In the genomic region with DNA sequence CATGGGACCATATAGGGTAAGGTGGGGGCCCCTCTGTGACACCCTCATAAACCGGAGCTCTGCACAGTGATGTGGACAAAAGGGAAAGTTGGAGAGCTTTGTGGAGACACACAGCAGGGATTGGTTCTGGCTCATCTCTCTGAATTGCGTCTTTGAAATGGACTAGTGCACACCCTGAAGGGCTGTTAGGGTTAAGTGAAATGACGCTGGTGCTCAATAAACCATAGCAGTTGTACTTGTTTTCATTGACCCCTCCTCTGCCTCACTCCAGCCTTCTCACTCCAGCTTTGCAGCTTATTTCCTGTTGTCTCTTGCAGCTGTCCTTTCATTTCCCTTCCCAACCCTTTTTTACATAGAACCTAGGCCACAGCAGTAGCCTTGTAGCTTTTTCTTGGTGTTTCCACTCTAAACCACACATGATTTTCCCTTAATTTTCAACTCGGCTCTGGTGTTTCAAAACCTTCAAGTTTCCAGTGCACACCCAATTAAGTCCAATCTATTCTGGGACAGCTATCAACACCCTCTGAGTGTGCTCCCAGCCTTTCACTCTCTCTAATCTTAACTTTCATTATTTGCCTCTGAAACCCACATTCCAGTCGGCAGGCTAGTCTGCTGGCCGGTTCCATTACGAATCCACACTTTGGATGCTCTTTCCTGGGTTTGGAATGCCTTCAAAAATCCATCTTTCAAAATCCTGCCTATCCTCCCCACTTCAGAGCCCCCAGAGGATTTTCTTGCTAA, we compare ENCODE assay signal across 8 cellular contexts. TPM values are rescaled to one million over a fixed set of nuclear protein-coding genes. Genes with fewer than 3 reads are reported as not detected.
DNase-seq lines count a peak whose midpoint lies in the region; ATAC-seq and TF ChIP-seq lines count a peak whose summit lies in the region.

No MANE protein-coding gene starts in this region.

- no peaks in the 10 kb centered on the region for H3K9me3 Mint-ChIP-seq in T-helper 1 cell treated with Interleukin-12 subunit alpha and Interleukin-12 subunit beta and Interleukin-4 antibody, amounts not matched to agents 30 μg/mL and 1 μg/mL, for 36 hours
- no peaks in the 10 kb centered on the region for H3K9me3 Mint-ChIP-seq in natural killer cell treated with Interleukin-12 subunit alpha and Interleukin-12 subunit beta and Interleukin-15 and Interleukin-18, amount 100 ng/mL, for 72 hours

- peak overlapping the region; percentile 40 for H3K4me3 Mint-ChIP-seq in T-helper 1 cell treated with Interleukin-12 subunit alpha and Interleukin-12 subunit beta and Interleukin-4 antibody, amounts not matched to agents 30 μg/mL and 1 μg/mL, for 36 hours
- no peak overlapping the region for H3K4me3 Mint-ChIP-seq in natural killer cell treated with Interleukin-12 subunit alpha and Interleukin-12 subunit beta and Interleukin-15 and Interleukin-18, amount 100 ng/mL, for 72 hours

- no peaks in the 10 kb centered on the region for H3K27me3 Mint-ChIP-seq in T-helper 1 cell treated with Interleukin-12 subunit alpha and Interleukin-12 subunit beta and Interleukin-4 antibody, amounts not matched to agents 30 μg/mL and 1 μg/mL, for 36 hours (ENCODE audit: low read depth)
- H3K27me3 Mint-ChIP-seq in natural killer cell treated with Interleukin-12 subunit alpha and Interleukin-12 subunit beta and Interleukin-15 and Interleukin-18, amount 100 ng/mL, for 72 hours: peaks cover 13 to 29% of the 10 kb centered on the region in 2 donors

- ATAC-seq in PC-3: no peak
- ATAC-seq in natural killer cell treated with Interleukin-12 subunit alpha and Interleukin-12 subunit beta and Interleukin-15 and Interleukin-18, amount 100 ng/mL, for 72 hours: no peak

- H3K27ac ChIP-seq in PC-3 (ENCODE audit: low read length): no peak overlapping the region

- CTCF ChIA-PET in PC-3 (lab: Charles Lee): no interaction called here

- H3K27ac Mint-ChIP-seq in T-helper 1 cell treated with Interleukin-12 subunit alpha and Interleukin-12 subunit beta and Interleukin-4 antibody, amounts not matched to agents 30 μg/mL and 1 μg/mL, for 36 hours: peak overlapping the region; percentile 53
- no peak overlapping the region for H3K27ac Mint-ChIP-seq in natural killer cell treated with Interleukin-12 subunit alpha and Interleukin-12 subunit beta and Interleukin-15 and Interleukin-18, amount 100 ng/mL, for 72 hours

- peaks cover 55% of the 10 kb centered on the region for H3K4me1 Mint-ChIP-seq in T-helper 1 cell treated with Interleukin-12 subunit alpha and Interleukin-12 subunit beta and Interleukin-4 antibody, amounts not matched to agents 30 μg/mL and 1 μg/mL, for 36 hours (ENCODE audit: low read depth)
- H3K4me1 Mint-ChIP-seq in natural killer cell treated with Interleukin-12 subunit alpha and Interleukin-12 subunit beta and Interleukin-15 and Interleukin-18, amount 100 ng/mL, for 72 hours (ENCODE audit: low read depth in 2 of 2): peaks cover 6 to 20% of the 10 kb centered on the region in 2 donors

- peak overlapping the region; percentile 22 for H3K4me3 ChIP-seq in skeletal muscle satellite cell (ENCODE audit: low read length)
- H3K4me3 ChIP-seq in PC-3 (ENCODE audit: low read length): no peak overlapping the region

- TF ChIP-seq CTCF in PC-3 (conservative IDR thresholded peaks at IDR 0.05; ENCODE audit: low read depth, low read length): no peak

- peaks cover 17% of the 10 kb centered on the region for H3K36me3 Mint-ChIP-seq in T-helper 1 cell treated with Interleukin-12 subunit alpha and Interleukin-12 subunit beta and Interleukin-4 antibody, amounts not matched to agents 30 μg/mL and 1 μg/mL, for 36 hours (ENCODE audit: low read depth)
- no peaks in the 10 kb centered on the region for H3K36me3 Mint-ChIP-seq in natural killer cell treated with Interleukin-12 subunit alpha and Interleukin-12 subunit beta and Interleukin-15 and Interleukin-18, amount 100 ng/mL, for 72 hours

- POLR2A ChIA-PET in PC-3 (lab: Charles Lee; ENCODE audit: unreplicated experiment): no interaction called here

- peaks cover 67% of the 10 kb centered on the region for H3K79me2 ChIP-seq in PC-3 (ENCODE audit: low read length)

- intact Hi-C loops in PC-3 (cut with micrococcal nuclease): no loop called here

- H3K4me1 ChIP-seq in skeletal muscle satellite cell (ENCODE audit: control insufficient read depth, insufficient read depth, low read length) (peaks cover 24% of the 10 kb centered on the region), PC-3 (ENCODE audit: insufficient read depth, low read length) (peaks cover 56% of the 10 kb centered on the region)

- H3K9ac ChIP-seq in skeletal muscle satellite cell (ENCODE audit: low read depth, low read length) (peak overlapping the region; percentile 47), PC-3 (ENCODE audit: low read length) (no peak overlapping the region)

- H3K9me3 ChIP-seq in skeletal muscle satellite cell (replicated peaks; ENCODE audit: low read length): no peaks in the 10 kb centered on the region
- no peaks in the 10 kb centered on the region for H3K9me3 ChIP-seq in PC-3 (ENCODE audit: low read length)

- no peak overlapping the region for H2AFZ ChIP-seq in PC-3 (ENCODE audit: low read length)

- H3K36me3 ChIP-seq in skeletal muscle satellite cell (ENCODE audit: insufficient read depth, low read length) (peaks cover 4% of the 10 kb centered on the region), PC-3 (ENCODE audit: low read depth, low read length) (peaks cover 12% of the 10 kb centered on the region)

- no peaks in the 10 kb centered on the region for H3K9me2 ChIP-seq in PC-3 (replicated peaks; ENCODE audit: low read length)

- peaks cover 35% of the 10 kb centered on the region for H4K20me1 ChIP-seq in PC-3 (ENCODE audit: low read length)

- no TSS peak for BruUV-seq in PC-3 (replicated peaks; lab: Mats Ljungman, UMichigan)

- H3F3A ChIP-seq in PC-3 (ENCODE audit: low read length, unreplicated experiment): no peaks in the 10 kb centered on the region

- peak overlapping the region; percentile 61 for H3K4me2 ChIP-seq in skeletal muscle satellite cell (ENCODE audit: low read length)
- no peak overlapping the region for H3K4me2 ChIP-seq in PC-3 (ENCODE audit: low read length)

- DNase-seq in T-helper 1 cell: no peak
- DNase-seq in MV-4-11 (lab: John Stamatoyannopoulos, UW): peak; percentile 76
- peak; percentile 71 for DNase-seq in fibroblast of peridontal ligament (ENCODE audit: extremely low read depth)
- DNase-seq in PC-3: no peak
- no peak for DNase-seq in HuH-7 (ENCODE audit: low spot score)
- no peak for DNase-seq in natural killer cell treated with Interleukin-12 subunit alpha and Interleukin-12 subunit beta and Interleukin-15 and Interleukin-18, amount 100 ng/mL, for 72 hours (ENCODE audit: low spot score)

- no peaks in the 10 kb centered on the region for H3K27me3 ChIP-seq in skeletal muscle satellite cell (ENCODE audit: control insufficient read depth, insufficient read depth, low read length)
- H3K27me3 ChIP-seq in PC-3 (ENCODE audit: low read length): no peaks in the 10 kb centered on the region

RNA-seq across cellular contexts. Expression of a gene that starts 6.4 kb away (rescaled TPM):
- total RNA-seq in skeletal muscle satellite cell (2012; rRNA removed): 0.87 and 1.0 TPM in 2 replicates
- total RNA-seq in PC-3 (2014; rRNA removed): 14.8 and 16.7 TPM in 2 replicates
- 1 to 10 TPM in 1 of 2 donors, under 1 TPM in 1; 0.64 to 1.8 TPM for total RNA-seq in natural killer cell treated with Interleukin-12 subunit alpha and Interleukin-12 subunit beta and Interleukin-15 and Interleukin-18, amount 100 ng/mL, for 72 hours

RNA-seq across cellular contexts. Expression of a gene that starts 40.4 kb away (rescaled TPM):
- total RNA-seq in skeletal muscle satellite cell (2012; rRNA removed): not detected in 2 replicates
- not detected in 2 replicates for total RNA-seq in PC-3 (2014; rRNA removed)
- total RNA-seq in natural killer cell treated with Interleukin-12 subunit alpha and Interleukin-12 subunit beta and Interleukin-15 and Interleukin-18, amount 100 ng/mL, for 72 hours: 1 to 10 TPM in 1 of 2 donors, under 1 TPM in 1; 1.00 to 5.3 TPM

RNA-seq across cellular contexts. Expression of a gene that starts 58.1 kb away (rescaled TPM):
- not detected in 2 replicates for total RNA-seq in skeletal muscle satellite cell (2012; rRNA removed)
- 0.33 TPM in 1 of 2 replicates, not detected in the other for total RNA-seq in PC-3 (2014; rRNA removed)
- not detected for total RNA-seq in natural killer cell treated with Interleukin-12 subunit alpha and Interleukin-12 subunit beta and Interleukin-15 and Interleukin-18, amount 100 ng/mL, for 72 hours

Comparison
In these comparisons a context has a peak if more than half of its experiments do, and no peak if none do; other contexts are left out.
1. DNase-seq: peak in MV-4-11 (single experiment) and fibroblast of peridontal ligament (single experiment); none in T-helper 1 cell (0 of 5), PC-3 (single experiment), HuH-7 (single experiment) and natural killer cell treated with Interleukin-12 subunit alpha and Interleukin-12 subunit beta and Interleukin-15 and Interleukin-18, amount 100 ng/mL, for 72 hours (single experiment).